8 cellular contexts compared by ENCODE assay signal in the genomic region with DNA sequence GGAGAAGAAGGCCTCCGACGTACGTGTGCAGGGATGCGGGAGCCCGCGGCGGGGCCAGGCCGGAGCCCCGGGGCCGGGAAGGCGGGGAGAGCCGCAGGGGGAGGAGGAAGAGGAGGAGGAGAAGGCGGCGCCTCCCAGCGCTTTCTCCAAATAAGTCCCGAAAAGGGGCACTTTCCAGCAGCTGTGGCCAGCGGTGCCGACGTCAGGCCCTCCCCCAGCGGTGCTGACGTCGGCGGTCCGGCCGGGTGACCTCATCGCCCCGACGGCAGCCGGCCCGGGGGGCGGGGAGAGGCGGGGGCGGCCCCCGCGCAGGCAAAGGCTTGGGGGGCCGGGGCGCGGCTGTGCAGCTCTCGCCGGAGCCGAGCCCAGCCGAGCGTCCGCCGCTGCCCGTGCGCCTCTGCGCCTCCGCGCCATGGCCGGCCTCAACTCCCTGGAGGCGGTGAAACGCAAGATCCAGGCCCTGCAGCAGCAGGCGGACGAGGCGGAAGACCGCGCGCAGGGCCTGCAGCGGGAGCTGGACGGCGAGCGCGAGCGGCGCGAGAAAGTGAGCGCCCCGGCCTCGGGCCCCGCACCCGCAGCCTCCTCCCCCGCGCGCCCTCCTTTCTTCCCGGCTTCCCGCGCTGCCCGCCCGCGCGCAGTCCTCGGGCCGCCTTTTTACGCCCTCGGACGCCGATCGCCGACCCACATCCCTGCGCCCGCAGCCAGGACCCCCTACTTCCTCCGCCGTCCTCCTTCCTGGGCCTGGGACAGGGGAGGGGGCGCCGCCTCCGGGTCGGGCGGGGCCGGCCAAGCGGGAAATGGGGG. TPM values are rescaled to one million over a fixed set of nuclear protein-coding genes. Genes with fewer than 3 reads are reported as not detected.
A peak's percentile ranks its signal among the peaks of the same experiment; 100 is the strongest.
DNase-seq lines count a peak whose midpoint lies in the region; ATAC-seq and TF ChIP-seq lines count a peak whose summit lies in the region.

TSS of gene TPM4 (plus strand) at position 342 of the 804 bp plus-strand sequence. CDS start at position 413, 71 bp downstream.

- H3K4me2 ChIP-seq in neural cell (ENCODE audit: low read length): peak within 1 kb of the TSS; percentile 73

- H3K27me3 ChIP-seq in CD4-positive, CD25-positive, alpha-beta regulatory T cell (ENCODE audit: control insufficient read depth, insufficient read depth, low read length): no peaks in the 10 kb centered on the region
- H3K27me3 ChIP-seq in HL-60 (ENCODE audit: insufficient read depth, poor library complexity, severe bottlenecking): no peaks in the 10 kb centered on the region
- no peaks in the 10 kb centered on the region for H3K27me3 ChIP-seq in neural cell (ENCODE audit: insufficient read depth, low read depth, low read length)

- peak; percentile 16 to 22 for ATAC-seq in CD4-positive, CD25-positive, alpha-beta regulatory T cell (ENCODE audit: low read depth in 2 of 2)
- ATAC-seq in GM19328 (IDR thresholded peaks at IDR 0.05; ENCODE audit: unreplicated experiment): peak; percentile 67
- ATAC-seq in stimulated activated naive CD8-positive, alpha-beta T cell treated with anti-CD3 and anti-CD28 coated beads, Interleukin-15, amount 100 ng/mL, for 72 hours: peak; percentile 65

- peaks cover 6% of the 10 kb centered on the region for H3F3A ChIP-seq in neural cell (ENCODE audit: insufficient read depth, low read length, poor library complexity, severe bottlenecking)

- peak within 1 kb of the TSS; percentile 95 for H3K27ac ChIP-seq in CD4-positive, CD25-positive, alpha-beta regulatory T cell (ENCODE audit: insufficient read depth, low read length, poor library complexity, severe bottlenecking)
- H3K27ac ChIP-seq in HL-60 (replicated peaks) (peak within 1 kb of the TSS; percentile 77), RWPE1 (peak within 1 kb of the TSS; percentile 99), neural cell (ENCODE audit: low read length) (peak within 1 kb of the TSS; percentile 88)

- no peaks in the 10 kb centered on the region for H3K9me2 ChIP-seq in neural cell (ENCODE audit: insufficient read depth, low read length)

- H3K9ac ChIP-seq in neural cell (ENCODE audit: low read length): peak within 1 kb of the TSS; percentile 96

- TF ChIP-seq EP300 in neural cell (conservative IDR thresholded peaks at IDR 0.05; ENCODE audit: poor library complexity, severe bottlenecking): peak; percentile 55

- peak within 1 kb of the TSS; percentile 95 for H3K4me3 ChIP-seq in CD4-positive, CD25-positive, alpha-beta regulatory T cell (ENCODE audit: low read depth, low read length)
- peak within 1 kb of the TSS; percentile 56 for H3K4me3 ChIP-seq in HL-60 (replicated peaks; ENCODE audit: insufficient read depth, low read length)
- H3K4me3 ChIP-seq in fibroblast of villous mesenchyme (ENCODE audit: low read depth, low read length): peak within 1 kb of the TSS; percentile 79
- H3K4me3 ChIP-seq in neural cell (ENCODE audit: low read length): peak within 1 kb of the TSS; percentile 93

- H4K20me1 ChIP-seq in neural cell (ENCODE audit: insufficient read depth): no peaks in the 10 kb centered on the region

- peaks cover 75% of the 10 kb centered on the region for H3K4me1 ChIP-seq in CD4-positive, CD25-positive, alpha-beta regulatory T cell (ENCODE audit: control insufficient read depth, insufficient read depth, low read length, poor library complexity, severe bottlenecking)

- CTCF ChIA-PET in RWPE1 (lab: Yijun Ruan, JAX): interaction anchor here (0.5 to 1.6 kb wide), 3 partner anchors 16 to 35 kb away, joined by 4 to 5 read pairs (median 4); no protein-coding TSS in a partner anchor

- peak within 1 kb of the TSS; percentile 93 to 99 (median 95) for H3K27ac Mint-ChIP-seq in CD4-positive, CD25-positive, alpha-beta regulatory T cell
- peak within 1 kb of the TSS; percentile 90 to 99 for H3K27ac Mint-ChIP-seq in stimulated activated naive CD8-positive, alpha-beta T cell treated with anti-CD3 and anti-CD28 coated beads, Interleukin-15, amount 100 ng/mL, for 72 hours

- no peaks in the 10 kb centered on the region for H3K27me3 Mint-ChIP-seq in CD4-positive, CD25-positive, alpha-beta regulatory T cell
- no peaks in the 10 kb centered on the region for H3K27me3 Mint-ChIP-seq in stimulated activated naive CD8-positive, alpha-beta T cell treated with anti-CD3 and anti-CD28 coated beads, Interleukin-15, amount 100 ng/mL, for 72 hours

- H3K4me1 Mint-ChIP-seq in CD4-positive, CD25-positive, alpha-beta regulatory T cell: peaks cover 18 to 71% (median 52%) of the 10 kb centered on the region in 4 donors
- H3K4me1 Mint-ChIP-seq in stimulated activated naive CD8-positive, alpha-beta T cell treated with anti-CD3 and anti-CD28 coated beads, Interleukin-15, amount 100 ng/mL, for 72 hours: peaks cover 74% of the 10 kb centered on the region

- peak; percentile 70 to 91 (median 84) for DNase-seq in CD4-positive, CD25-positive, alpha-beta regulatory T cell
- DNase-seq in HL-60 (ENCODE audit: low read depth in 1 of 2, low spot score in 1 of 2): peak; percentile 87 to 90
- peak; percentile 85 for DNase-seq in RWPE1 (ENCODE audit: low spot score)
- peak; percentile 70 for DNase-seq in activated effector memory CD4-positive, alpha-beta T cell treated with Interleukin-2 at 50 U/mL for 16 hours
- peak; percentile 98 for DNase-seq in fibroblast of villous mesenchyme (ENCODE audit: low read depth)
- peak; percentile 80 to 88 for DNase-seq in stimulated activated naive CD8-positive, alpha-beta T cell treated with anti-CD3 and anti-CD28 coated beads, Interleukin-15, amount 100 ng/mL, for 72 hours

- peaks cover 8% of the 10 kb centered on the region for H3K36me3 Mint-ChIP-seq in CD4-positive, CD25-positive, alpha-beta regulatory T cell

- H2AFZ ChIP-seq in neural cell (ENCODE audit: low read depth, low read length): peak within 1 kb of the TSS; percentile 83

- H3K9me3 Mint-ChIP-seq in CD4-positive, CD25-positive, alpha-beta regulatory T cell: no peaks in the 10 kb centered on the region
- H3K9me3 Mint-ChIP-seq in stimulated activated naive CD8-positive, alpha-beta T cell treated with anti-CD3 and anti-CD28 coated beads, Interleukin-15, amount 100 ng/mL, for 72 hours: no peaks in the 10 kb centered on the region

- no peak for TF ChIP-seq RAD21 in neural cell (conservative IDR thresholded peaks at IDR 0.05)

- peak within 1 kb of the TSS; percentile 89 to 97 (median 93) for H3K4me3 Mint-ChIP-seq in CD4-positive, CD25-positive, alpha-beta regulatory T cell
- peak within 1 kb of the TSS; percentile 88 to 93 for H3K4me3 Mint-ChIP-seq in stimulated activated naive CD8-positive, alpha-beta T cell treated with anti-CD3 and anti-CD28 coated beads, Interleukin-15, amount 100 ng/mL, for 72 hours

- no peaks in the 10 kb centered on the region for H3K9me3 ChIP-seq in CD4-positive, CD25-positive, alpha-beta regulatory T cell (ENCODE audit: control insufficient read depth in 2 of 2, low read length in 2 of 2)
- H3K9me3 ChIP-seq in neural cell (ENCODE audit: low read length): no peaks in the 10 kb centered on the region

- peaks cover 39% of the 10 kb centered on the region for H3K79me2 ChIP-seq in neural cell (replicated peaks; ENCODE audit: insufficient read depth, low read length)

- H3K36me3 ChIP-seq in CD4-positive, CD25-positive, alpha-beta regulatory T cell (ENCODE audit: control insufficient read depth, insufficient read depth, low read length): peaks cover 8% of the 10 kb centered on the region
- no peaks in the 10 kb centered on the region for H3K36me3 ChIP-seq in neural cell (ENCODE audit: insufficient read depth, low read length)

- TF ChIP-seq CTCF in HL-60 (IDR thresholded peaks at IDR 0.05; ENCODE audit: insufficient read depth, low read length) (no peak), RWPE1 (conservative IDR thresholded peaks at IDR 0.05; ENCODE audit: low read depth) (no peak), fibroblast of villous mesenchyme (IDR thresholded peaks at IDR 0.05; ENCODE audit: insufficient read depth, low read depth, low read length) (no peak), neural cell (IDR thresholded peaks at IDR 0.05; ENCODE audit: poor library complexity, severe bottlenecking) (no peak)

- POLR2A ChIA-PET in RWPE1 (lab: Yijun Ruan, JAX; ENCODE audit: low non-redundant PET): interaction anchor here (0.5 to 0.9 kb wide), 3 partner anchors 9 to 464 kb away, joined by 3 read pairs; no protein-coding TSS in a partner anchor

TF ChIP-seq in neural cell, 6 proteins besides CTCF, POLR2A, EP300 and RAD21:
- TF ChIP-seq EZH2 (IDR thresholded peaks at IDR 0.05; ENCODE audit: borderline replicate concordance, insufficient read depth, low read length, poor library complexity, severe bottlenecking) (no peak), MXI1 (conservative IDR thresholded peaks at IDR 0.05; ENCODE audit: poor library complexity, severe bottlenecking) (peak; percentile 22), SMC3 (conservative IDR thresholded peaks at IDR 0.05; ENCODE audit: poor library complexity) (no peak), POLR2AphosphoS5 (IDR thresholded peaks at IDR 0.05) (peak; percentile 69), REST (IDR thresholded peaks at IDR 0.05; ENCODE audit: borderline replicate concordance) (peak; percentile 15)

RNA-seq across cellular contexts. Expression of gene TPM4, which starts in this region (rescaled TPM):
- total RNA-seq in CD4-positive, CD25-positive, alpha-beta regulatory T cell: 305 TPM
- 100 to 1,000 TPM; 109 to 163 (median 131) TPM for polyA plus RNA-seq in CD4-positive, CD25-positive, alpha-beta regulatory T cell
- total RNA-seq in fibroblast of villous mesenchyme: 1,325 and 1,470 TPM in 2 replicates
- 119 and 129 TPM in 2 replicates for polyA plus RNA-seq in neural cell
- 112 and 122 TPM in 2 replicates for polyA minus RNA-seq in neural cell

Comparison
In these comparisons a context has a peak if more than half of its experiments do, and no peak if none do; other contexts are left out.
1. Peak in every context shown above with its lines: DNase-seq, ATAC-seq, H3K4me3 ChIP-seq and H3K27ac ChIP-seq.